Comparison of ENCODE assay signal across 8 cellular contexts in the genomic region with DNA sequence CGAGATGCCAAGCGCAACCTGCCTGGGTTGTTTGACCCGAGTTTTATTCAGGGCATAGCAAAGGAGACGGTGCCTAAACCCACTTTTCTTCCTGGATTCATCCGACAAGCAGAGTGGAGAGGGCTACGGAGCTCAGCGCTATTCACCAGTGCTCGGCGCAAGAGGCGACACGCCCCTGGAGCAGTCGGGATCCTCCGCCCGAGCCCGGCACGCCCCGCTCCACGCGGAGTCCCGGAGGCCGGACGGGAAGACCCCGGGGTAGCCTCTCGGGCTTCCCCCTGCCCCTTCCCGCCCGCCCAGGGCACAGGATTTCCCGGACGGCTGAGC. TPM values are rescaled to one million over a fixed set of nuclear protein-coding genes. Genes with fewer than 3 reads are reported as not detected.
A peak's percentile ranks its signal among the peaks of the same experiment; 100 is the strongest.
DNase-seq lines count a peak whose midpoint lies in the region; ATAC-seq and TF ChIP-seq lines count a peak whose summit lies in the region.

No MANE protein-coding gene starts in this region.

- DNase-seq in COLO668 (lab: John Stamatoyannopoulos, UW; ENCODE audit: unreplicated experiment) (peak; percentile 62), colonic mucosa (peak; percentile 77), left lobe of liver (ENCODE audit: low spot score) (peak; percentile 73), foreskin melanocyte (no peak)
- DNase-seq in stimulated activated CD4-positive, alpha-beta T cell treated with anti-CD3 and anti-CD28 coated beads, Interleukin-4, amount 100 ng/mL, for 1 hour, result peak; percentile 48

- intact Hi-C loops in colonic mucosa (cut with DNase I), result loop anchor here (5.0 kb wide), 1 partner anchor 73 kb away; no protein-coding TSS in a partner anchor

- no peak for TF ChIP-seq CTCF in colonic mucosa (IDR thresholded peaks at IDR 0.05)

- peaks cover 30% of the 10 kb centered on the region for H3K36me3 Mint-ChIP-seq in T-helper 1 cell treated with Interleukin-12 subunit alpha and Interleukin-12 subunit beta and Interleukin-4 antibody, amounts not matched to agents 30 μg/mL and 1 μg/mL, for 36 hours (ENCODE audit: low read depth)

- ATAC-seq in GM19463 (IDR thresholded peaks at IDR 0.05; ENCODE audit: unreplicated experiment), result peak; percentile 35
- ATAC-seq in HG03565 (IDR thresholded peaks at IDR 0.05; ENCODE audit: unreplicated experiment), result peak; percentile 20
- ATAC-seq in left lobe of liver, result peak; percentile 65

- peak overlapping the region; percentile 99 for H3K27ac ChIP-seq in colonic mucosa

- peaks cover 8% of the 10 kb centered on the region for H3K4me1 ChIP-seq in colonic mucosa

- peak overlapping the region; percentile 85 to 99 for H3K9ac ChIP-seq in colonic mucosa (ENCODE audit: low read depth in 2 of 2, low read length in 2 of 2)

- H3K4me1 Mint-ChIP-seq in T-helper 1 cell treated with Interleukin-12 subunit alpha and Interleukin-12 subunit beta and Interleukin-4 antibody, amounts not matched to agents 30 μg/mL and 1 μg/mL, for 36 hours (ENCODE audit: low read depth), result peaks cover 46% of the 10 kb centered on the region

- H3K9me3 Mint-ChIP-seq in T-helper 1 cell treated with Interleukin-12 subunit alpha and Interleukin-12 subunit beta and Interleukin-4 antibody, amounts not matched to agents 30 μg/mL and 1 μg/mL, for 36 hours, result no peaks in the 10 kb centered on the region

- peak overlapping the region; percentile 92 for H3K4me3 ChIP-seq in colonic mucosa

- H3K4me3 Mint-ChIP-seq in T-helper 1 cell treated with Interleukin-12 subunit alpha and Interleukin-12 subunit beta and Interleukin-4 antibody, amounts not matched to agents 30 μg/mL and 1 μg/mL, for 36 hours, result peak overlapping the region; percentile 88

- H3K27me3 Mint-ChIP-seq in T-helper 1 cell treated with Interleukin-12 subunit alpha and Interleukin-12 subunit beta and Interleukin-4 antibody, amounts not matched to agents 30 μg/mL and 1 μg/mL, for 36 hours (ENCODE audit: low read depth), result no peaks in the 10 kb centered on the region

- H3K27ac Mint-ChIP-seq in T-helper 1 cell treated with Interleukin-12 subunit alpha and Interleukin-12 subunit beta and Interleukin-4 antibody, amounts not matched to agents 30 μg/mL and 1 μg/mL, for 36 hours, result peak overlapping the region; percentile 90

- H3K27me3 ChIP-seq in colonic mucosa, result no peaks in the 10 kb centered on the region

- H3K9me3 ChIP-seq in colonic mucosa, result no peaks in the 10 kb centered on the region

- H3K36me3 ChIP-seq in colonic mucosa, result no peaks in the 10 kb centered on the region

RNA-seq across cellular contexts. Expression of a gene that starts 0.5 kb away (rescaled TPM):
- total RNA-seq in colonic mucosa (100 to 1,000 TPM; 138 to 141 TPM), left lobe of liver (54.6 TPM)
